Comparison of ENCODE assay signal across 15 cellular contexts in the genomic region with DNA sequence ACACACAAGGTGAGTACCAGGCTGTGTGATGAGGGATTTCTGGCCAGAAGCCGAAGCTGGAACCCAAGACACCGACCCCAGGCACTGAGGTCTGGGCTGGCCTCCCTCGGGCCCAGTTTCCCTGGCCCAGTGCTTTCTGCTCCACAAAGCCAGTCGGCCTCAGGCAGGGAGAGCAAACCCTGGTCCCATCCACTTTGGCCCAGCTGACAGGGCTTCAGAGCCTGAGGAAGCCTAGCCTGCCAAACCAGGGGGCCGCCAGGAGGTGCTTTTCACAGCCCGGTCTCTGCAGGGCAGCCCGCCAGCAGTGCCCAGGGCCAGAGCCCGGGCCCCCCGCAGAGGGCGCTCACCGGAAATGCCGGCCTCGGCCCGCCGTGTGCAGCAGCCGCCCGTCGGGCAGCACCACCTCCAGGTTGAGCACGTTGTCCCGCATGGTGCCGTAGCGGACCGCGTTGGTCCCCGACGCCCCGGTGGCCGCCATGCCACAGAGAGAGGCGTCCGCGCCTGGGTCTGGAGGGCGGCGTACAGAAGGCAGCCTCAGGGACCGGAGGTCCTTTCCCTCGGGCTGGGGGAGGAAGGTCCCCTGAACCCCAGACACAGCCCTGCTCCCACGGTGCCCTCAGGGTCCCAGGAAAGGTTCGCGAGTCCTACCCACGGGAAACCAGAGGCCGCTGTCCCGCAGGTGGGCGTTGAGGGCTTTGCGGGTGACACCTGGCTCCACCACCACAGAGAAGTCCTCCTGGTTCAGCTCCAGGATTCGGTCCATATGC. TPM values are rescaled to one million over a fixed set of nuclear protein-coding genes. Genes with fewer than 3 reads are reported as not detected.
"Had no signal": no experiment of that assay in that cellular context is flagged by ENCODE, and none has a peak within 500 bp of the region (broad histone marks: within the 10 kb centered on the region; RNA-seq: fewer than 3 reads in every experiment).

No MANE protein-coding gene starts in this region.

- H3K4me3 ChIP-seq: coronary artery, gastroesophageal sphincter, lower lobe of right lung had no signal

- H3K36me3 ChIP-seq: lower lobe of right lung, neutrophil had no signal

- H3K27me3 Mint-ChIP-seq: activated CD4-positive, alpha-beta T cell treated with anti-CD3 and anti-CD28 coated beads, Interleukin-2, amount 10 ng/mL, durations not matched to agents 24 days and 14 days; type B pancreatic cell had no signal

- DNase-seq: activated B cell treated with CpG ODN at 0.5 μM for 24 hours; activated CD4-positive, alpha-beta T cell treated with anti-CD3 and anti-CD28 coated beads, Interleukin-2, amount 10 ng/mL, durations not matched to agents 24 days and 14 days; activated CD8-positive, alpha-beta memory T cell treated with anti-CD3 and anti-CD28 coated beads for 24 hours; activated naive CD4-positive, alpha-beta T cell treated with anti-CD3 and anti-CD28 coated beads, Interleukin-2, amount 10 ng/mL, durations not matched to agents 7 days and 5 days; central memory CD4-positive, alpha-beta T cell; effector CD4-positive, alpha-beta T cell; lower lobe of right lung; stimulated activated naive CD4-positive, alpha-beta T cell treated with Interleukin-2 at 50 U/mL for 16 hours; T-helper 1 cell had no signal

- H3K9me3 Mint-ChIP-seq: activated B cell treated with CpG ODN at 0.5 μM for 24 hours; activated CD4-positive, alpha-beta T cell treated with anti-CD3 and anti-CD28 coated beads, Interleukin-2, amount 10 ng/mL, durations not matched to agents 24 days and 14 days; activated naive CD4-positive, alpha-beta T cell treated with anti-CD3 and anti-CD28 coated beads, Interleukin-2, amount 10 ng/mL, durations not matched to agents 7 days and 5 days; mesothelial cell of epicardium; type B pancreatic cell had no signal

- H3K27ac Mint-ChIP-seq: activated B cell treated with CpG ODN at 0.5 μM for 24 hours; activated CD4-positive, alpha-beta T cell treated with anti-CD3 and anti-CD28 coated beads, Interleukin-2, amount 10 ng/mL, durations not matched to agents 24 days and 14 days; activated naive CD4-positive, alpha-beta T cell treated with anti-CD3 and anti-CD28 coated beads, Interleukin-2, amount 10 ng/mL, durations not matched to agents 7 days and 5 days; mesothelial cell of epicardium; type B pancreatic cell had no signal

- H3K27ac ChIP-seq: coronary artery, gastroesophageal sphincter, lower lobe of right lung, neutrophil had no signal

- H3K4me3 Mint-ChIP-seq: activated B cell treated with CpG ODN at 0.5 μM for 24 hours; activated CD4-positive, alpha-beta T cell treated with anti-CD3 and anti-CD28 coated beads, Interleukin-2, amount 10 ng/mL, durations not matched to agents 24 days and 14 days; activated naive CD4-positive, alpha-beta T cell treated with anti-CD3 and anti-CD28 coated beads, Interleukin-2, amount 10 ng/mL, durations not matched to agents 7 days and 5 days; mesothelial cell of epicardium; type B pancreatic cell had no signal

- H3K36me3 Mint-ChIP-seq: activated naive CD4-positive, alpha-beta T cell treated with anti-CD3 and anti-CD28 coated beads, Interleukin-2, amount 10 ng/mL, durations not matched to agents 7 days and 5 days; mesothelial cell of epicardium; type B pancreatic cell had no signal

- H3K9me3 ChIP-seq: gastroesophageal sphincter, lower lobe of right lung, neutrophil, right lobe of liver had no signal

- H3K27me3 ChIP-seq: gastroesophageal sphincter, right lobe of liver had no signal

RNA-seq across cellular contexts. Expression of gene LDHD, which starts 2.2 kb away (rescaled TPM):
- total RNA-seq: activated B cell treated with CpG ODN at 0.5 μM for 24 hours had no signal
